8 cellular contexts compared by ENCODE assay signal in the genomic region with DNA sequence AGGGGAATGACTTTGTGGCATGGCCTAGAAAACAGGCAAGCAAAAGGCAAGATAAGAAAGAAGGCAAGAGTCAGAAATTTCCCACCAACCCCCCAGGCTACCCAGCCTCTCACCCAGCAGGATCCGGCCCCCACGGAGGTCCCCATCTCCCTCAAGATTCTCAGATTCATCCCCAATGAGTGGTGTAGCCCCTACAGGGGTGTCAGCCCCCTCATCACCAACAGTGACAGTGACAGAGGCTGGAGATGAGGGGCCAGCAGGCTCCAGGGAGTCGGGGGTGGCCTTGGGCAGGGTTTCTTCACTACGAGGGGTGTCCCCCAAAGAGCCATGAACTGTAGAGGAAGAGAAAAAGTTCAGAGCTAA. TPM values are rescaled to one million over a fixed set of nuclear protein-coding genes. Genes with fewer than 3 reads are reported as not detected.
A peak's percentile ranks its signal among the peaks of the same experiment; 100 is the strongest.
DNase-seq lines count a peak whose midpoint lies in the region; ATAC-seq and TF ChIP-seq lines count a peak whose summit lies in the region.

No MANE protein-coding gene starts in this region.

- H3K27me3 ChIP-seq in heart right ventricle (no peaks in the 10 kb centered on the region), vagina (no peaks in the 10 kb centered on the region)

- H3K36me3 ChIP-seq in heart right ventricle (peaks cover 0 to 51% (median 9%) of the 10 kb centered on the region in 9 donors), vagina (peaks cover 0 to 38% of the 10 kb centered on the region in 2 donors)

- POLR2A ChIA-PET in MCF 10A (lab: Yijun Ruan, JAX) = interaction anchor here (0.6 to 3.5 kb wide), 4 partner anchors 55 to 107 kb away, joined by 5 to 37 read pairs (median 22); partner anchors contain the start of gene DXO

- BruUV-seq in MCF 10A (replicated peaks; lab: Mats Ljungman, UMichigan) = no TSS peak

- H3K4me1 Mint-ChIP-seq in MCF 10A (ENCODE audit: insufficient read depth, unreplicated experiment) (peaks cover 23% of the 10 kb centered on the region), mesothelial cell of epicardium (peaks cover 29% of the 10 kb centered on the region)

- TF ChIP-seq POLR2A in vagina (IDR thresholded peaks at IDR 0.05) = no peak

- H3K4me1 ChIP-seq in heart right ventricle = peaks cover 3 to 37% (median 31%) of the 10 kb centered on the region in 9 donors
- H3K4me1 ChIP-seq in vagina = peaks cover 43% of the 10 kb centered on the region

- H3K27me3 Mint-ChIP-seq in MCF 10A (ENCODE audit: insufficient read depth, unreplicated experiment) (no peaks in the 10 kb centered on the region), mesothelial cell of epicardium (ENCODE audit: low read depth) (no peaks in the 10 kb centered on the region)

- DNase-seq in heart right ventricle = no peak
- DNase-seq in left cardiac atrium = no peak
- no peak for DNase-seq in MCF 10A (ENCODE audit: unreplicated experiment)
- DNase-seq in mesothelial cell of epicardium (ENCODE audit: low spot score in 2 of 2, unreplicated experiment in 2 of 2) = no peak
- DNase-seq in vagina (ENCODE audit: extremely low spot score in 2 of 2) = no peak
- no peak for DNase-seq in omental fat pad (ENCODE audit: low spot score)

- no peaks in the 10 kb centered on the region for H3K9me3 ChIP-seq in heart right ventricle
- H3K9me3 ChIP-seq in vagina = no peaks in the 10 kb centered on the region

- peak overlapping the region; percentile 71 for H3K4me3 Mint-ChIP-seq in MCF 10A (ENCODE audit: unreplicated experiment)
- H3K4me3 Mint-ChIP-seq in mesothelial cell of epicardium = peak overlapping the region; percentile 78

- no peaks in the 10 kb centered on the region for H3K9me3 Mint-ChIP-seq in MCF 10A (ENCODE audit: unreplicated experiment)
- no peaks in the 10 kb centered on the region for H3K9me3 Mint-ChIP-seq in mesothelial cell of epicardium

- intact Hi-C loops in heart right ventricle (cut with DNase I) = loop anchor here in 1 of 10 donors (5.0 kb wide), 1 partner anchor 274 kb away; the partner anchor contains the start of gene PRRC2A
- intact Hi-C loops in left cardiac atrium (cut with DNase I) = no loop called here
- intact Hi-C loops in MCF 10A (cut with micrococcal nuclease) = no loop called here
- intact Hi-C loops in vagina (cut with DNase I) = no loop called here

- peak overlapping the region in 9 of 10 donors; percentile 55 to 90 (median 87) for H3K27ac ChIP-seq in heart right ventricle
- peak overlapping the region; percentile 97 for H3K27ac ChIP-seq in vagina

- H3K27ac Mint-ChIP-seq in MCF 10A (ENCODE audit: low read depth, unreplicated experiment) = peak overlapping the region; percentile 64
- peak overlapping the region; percentile 90 for H3K27ac Mint-ChIP-seq in mesothelial cell of epicardium

- 39 to 59% methylated on average over 4 of the region's 4 CpGs for WGBS in heart right ventricle, 2 donors

- CTCF ChIA-PET in MCF 10A (lab: Yijun Ruan, JAX) = interaction anchor here (0.6 to 1.3 kb wide), 3 partner anchors 9 to 56 kb away, joined by 3 to 5 read pairs (median 4); no protein-coding TSS in a partner anchor

- ATAC-seq in heart right ventricle = no peak
- ATAC-seq in left cardiac atrium = no peak
- ATAC-seq in HG03196 (IDR thresholded peaks at IDR 0.05; ENCODE audit: unreplicated experiment) = no peak
- no peak for ATAC-seq in GM21515 (IDR thresholded peaks at IDR 0.05; ENCODE audit: unreplicated experiment)
- no peak for ATAC-seq in omental fat pad (ENCODE audit: low FRiP score)

- TF ChIP-seq CTCF in heart right ventricle (IDR thresholded peaks at IDR 0.05) = no peak
- TF ChIP-seq CTCF in MCF 10A (IDR thresholded peaks at IDR 0.05; ENCODE audit: unreplicated experiment) = no peak
- TF ChIP-seq CTCF in mesothelial cell of epicardium (IDR thresholded peaks at IDR 0.05; ENCODE audit: unreplicated experiment) = no peak
- no peak for TF ChIP-seq CTCF in vagina (IDR thresholded peaks at IDR 0.05)
- no peak for TF ChIP-seq CTCF in omental fat pad (IDR thresholded peaks at IDR 0.05)

- H3K36me3 Mint-ChIP-seq in MCF 10A (ENCODE audit: insufficient read depth, unreplicated experiment) = peaks cover 58% of the 10 kb centered on the region
- H3K36me3 Mint-ChIP-seq in mesothelial cell of epicardium = peaks cover 15% of the 10 kb centered on the region

- H3K4me3 ChIP-seq in heart right ventricle (peak overlapping the region in 9 of 10 donors; percentile 55 to 98 (median 88)), vagina (peak overlapping the region; percentile 87 to 99)

RNA-seq across cellular contexts. Expression of gene EHMT2, which starts 1.0 kb away (rescaled TPM):
- 10 to 100 TPM in 9 of 10 donors, 1 to 10 TPM in 1; 6.4 to 18.7 (median 14.2) TPM for total RNA-seq in heart right ventricle
- polyA plus RNA-seq in heart right ventricle = 10 to 100 TPM; 13.2 to 21.7 TPM
- total RNA-seq in left cardiac atrium = 10 to 100 TPM; 12.9 to 20.2 TPM
- 20.2 and 21.8 TPM in 2 replicates for total RNA-seq in MCF 10A (2022)
- 127 to 135 TPM (median 129 TPM) in 3 replicates for total RNA-seq in mesothelial cell of epicardium
- 45.2 TPM for total RNA-seq in vagina
- total RNA-seq in omental fat pad = 10 to 100 TPM; 17.4 to 25.9 (median 20.0) TPM

RNA-seq across cellular contexts. Expression of gene ZBTB12, which starts 5.4 kb away (rescaled TPM):
- total RNA-seq in heart right ventricle (1 to 10 TPM; 1.5 to 4.9 (median 2.8) TPM), left cardiac atrium (1 to 10 TPM; 2.5 to 4.6 TPM), MCF 10A (2022) (3.6 and 4.0 TPM in 2 replicates), mesothelial cell of epicardium (35.3 to 37.1 TPM (median 35.9 TPM) in 3 replicates), vagina (1.7 TPM), omental fat pad (1 to 10 TPM in 3 of 4 donors, under 1 TPM in 1; 0.48 to 1.9 (median 1.4) TPM)
- polyA plus RNA-seq in heart right ventricle = 1 to 10 TPM; 2.0 TPM

RNA-seq across cellular contexts. Expression of gene SLC44A4, which starts 17.7 kb away (rescaled TPM):
- total RNA-seq in heart right ventricle = under 1 TPM in 2 of 10 donors, not detected in 8; 0.14 to 0.24 TPM
- under 1 TPM in 1 of 2 donors, not detected in 1; 0.03 TPM for polyA plus RNA-seq in heart right ventricle
- not detected for total RNA-seq in left cardiac atrium
- total RNA-seq in MCF 10A (2022) = not detected in 2 replicates
- total RNA-seq in mesothelial cell of epicardium = 0.40 to 0.94 TPM (median 0.66 TPM) in 3 replicates
- total RNA-seq in vagina = 5.9 TPM
- total RNA-seq in omental fat pad = under 1 TPM in 3 of 4 donors, not detected in 1; 0.19 to 0.84 (median 0.38) TPM

RNA-seq across cellular contexts. Expression of gene C2, which starts 31.0 kb away (rescaled TPM):
- total RNA-seq in heart right ventricle (10 to 100 TPM in 2 of 10 donors, 1 to 10 TPM in 8; 2.0 to 63.0 (median 4.2) TPM), left cardiac atrium (10 to 100 TPM; 12.3 to 30.0 TPM), MCF 10A (2022) (not detected in 2 replicates), mesothelial cell of epicardium (1.6 to 2.9 TPM (median 2.7 TPM) in 3 replicates), vagina (2.9 TPM), omental fat pad (10 to 100 TPM; 30.6 to 96.1 (median 46.0) TPM)
- 1 to 10 TPM; 1.1 to 1.7 TPM for polyA plus RNA-seq in heart right ventricle

RNA-seq across cellular contexts. Expression of gene NEU1, which starts 33.9 kb away (rescaled TPM):
- total RNA-seq in heart right ventricle = 10 to 100 TPM; 18.1 to 32.4 (median 22.3) TPM
- 10 to 100 TPM; 15.7 to 48.0 TPM for polyA plus RNA-seq in heart right ventricle
- total RNA-seq in left cardiac atrium = 10 to 100 TPM; 26.8 to 31.8 TPM
- 19.7 and 43.8 TPM in 2 replicates for total RNA-seq in MCF 10A (2022)
- total RNA-seq in mesothelial cell of epicardium = 23.2 to 24.7 TPM (median 24.4 TPM) in 3 replicates
- 26.0 TPM for total RNA-seq in vagina
- 10 to 100 TPM; 44.1 to 63.8 (median 55.2) TPM for total RNA-seq in omental fat pad
